ENCODE assay signal across 8 cellular contexts in the genomic region with DNA sequence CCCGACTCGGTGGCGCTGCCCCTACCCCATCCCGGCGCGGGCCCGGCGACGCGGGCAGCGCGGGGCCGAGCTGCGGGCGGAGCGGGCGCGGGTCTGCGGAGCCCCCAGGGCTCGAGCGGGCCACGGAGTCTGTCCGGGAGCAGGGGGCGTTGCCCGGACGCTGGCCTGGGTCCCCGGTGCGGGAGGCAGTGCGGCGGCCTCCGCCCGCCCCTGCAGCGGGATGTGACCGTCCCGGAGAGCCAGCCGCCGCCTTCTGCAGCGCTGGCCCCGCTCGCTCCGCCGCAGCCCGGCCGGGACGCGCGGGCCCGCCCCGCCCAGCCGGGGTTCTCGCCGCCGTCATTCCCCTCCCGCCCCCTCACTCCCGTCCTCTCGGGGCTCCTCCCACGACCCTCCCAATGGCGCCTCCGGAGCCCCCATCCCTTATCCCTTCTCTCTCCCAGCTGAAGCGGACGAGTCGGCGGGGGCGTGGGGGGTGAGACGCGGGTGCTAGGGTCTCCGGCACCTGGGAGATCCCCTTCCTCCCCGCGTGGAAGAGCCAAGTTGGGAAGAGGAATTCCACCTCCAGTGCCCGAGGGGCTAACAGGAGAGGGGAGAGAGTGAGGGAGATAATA. TPM values are rescaled to one million over a fixed set of nuclear protein-coding genes. Genes with fewer than 3 reads are reported as not detected.
DNase-seq lines count a peak whose midpoint lies in the region; ATAC-seq and TF ChIP-seq lines count a peak whose summit lies in the region.

A gene with protein sequence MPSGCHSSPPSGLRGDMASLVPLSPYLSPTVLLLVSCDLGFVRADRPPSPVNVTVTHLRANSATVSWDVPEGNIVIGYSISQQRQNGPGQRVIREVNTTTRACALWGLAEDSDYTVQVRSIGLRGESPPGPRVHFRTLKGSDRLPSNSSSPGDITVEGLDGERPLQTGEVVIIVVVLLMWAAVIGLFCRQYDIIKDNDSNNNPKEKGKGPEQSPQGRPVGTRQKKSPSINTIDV (minus strand): TSS at position 257 of the 611 bp plus-strand sequence. CDS start 521 bp downstream, outside the sequence.

- peak within 1 kb of the TSS; percentile 69 to 70 for H3K4me3 ChIP-seq in foreskin fibroblast (ENCODE audit: low read depth in 1 of 2, low read length in 2 of 2)

- H3K9me3 Mint-ChIP-seq in activated CD8-positive, alpha-beta memory T cell treated with anti-CD3 and anti-CD28 coated beads, Interleukin-2, amount 10 ng/mL, durations not matched to agents 7 days and 5 days (ENCODE audit: low read depth), result no peaks in the 10 kb centered on the region
- H3K9me3 Mint-ChIP-seq in activated T-helper 17 cell treated with anti-CD3 and anti-CD28 coated beads, Interleukin-2, amount 50 U/mL, for 72 hours, result no peaks in the 10 kb centered on the region
- no peaks in the 10 kb centered on the region for H3K9me3 Mint-ChIP-seq in neural crest cell

- H3K36me3 Mint-ChIP-seq in activated CD8-positive, alpha-beta memory T cell treated with anti-CD3 and anti-CD28 coated beads, Interleukin-2, amount 10 ng/mL, durations not matched to agents 7 days and 5 days, result no peaks in the 10 kb centered on the region
- no peaks in the 10 kb centered on the region for H3K36me3 Mint-ChIP-seq in activated T-helper 17 cell treated with anti-CD3 and anti-CD28 coated beads, Interleukin-2, amount 50 U/mL, for 72 hours (ENCODE audit: low read depth)
- no peaks in the 10 kb centered on the region for H3K36me3 Mint-ChIP-seq in neural crest cell (ENCODE audit: low read depth)

- DNase-seq in activated CD8-positive, alpha-beta memory T cell treated with anti-CD3 and anti-CD28 coated beads, Interleukin-2, amount 10 ng/mL, durations not matched to agents 7 days and 5 days, result no peak
- no peak for DNase-seq in activated CD8-positive, alpha-beta memory T cell treated with anti-CD3 and anti-CD28 coated beads, Interleukin-2, amount 50 U/mL, for 4 hours
- DNase-seq in foreskin fibroblast, result peak in 1 of 2 donors; percentile 65
- peak; percentile 38 for DNase-seq in neural crest cell (ENCODE audit: low read depth, low spot score)
- DNase-seq in GM20000 (ENCODE audit: low spot score), result no peak
- no peak for DNase-seq in NCI-H2029 (lab: John Stamatoyannopoulos, UW)

- H3K4me3 Mint-ChIP-seq in activated CD8-positive, alpha-beta memory T cell treated with anti-CD3 and anti-CD28 coated beads, Interleukin-2, amount 10 ng/mL, durations not matched to agents 7 days and 5 days, result peak within 1 kb of the TSS; percentile 36
- H3K4me3 Mint-ChIP-seq in activated T-helper 17 cell treated with anti-CD3 and anti-CD28 coated beads, Interleukin-2, amount 50 U/mL, for 72 hours, result peak within 1 kb of the TSS; percentile 69
- H3K4me3 Mint-ChIP-seq in neural crest cell, result peak within 1 kb of the TSS; percentile 89

- CTCF ChIA-PET in activated CD8-positive, alpha-beta memory T cell treated with anti-CD3 and anti-CD28 coated beads, Interleukin-2, amount 10 ng/mL, durations not matched to agents 7 days and 5 days (lab: Charles Lee), result interaction anchor here (0.8 kb wide), 1 partner anchor 189 kb away, joined by 3 read pairs; no protein-coding TSS in a partner anchor

- no peak within 1 kb of the TSS for H3K27ac Mint-ChIP-seq in activated CD8-positive, alpha-beta memory T cell treated with anti-CD3 and anti-CD28 coated beads, Interleukin-2, amount 10 ng/mL, durations not matched to agents 7 days and 5 days
- H3K27ac Mint-ChIP-seq in activated T-helper 17 cell treated with anti-CD3 and anti-CD28 coated beads, Interleukin-2, amount 50 U/mL, for 72 hours, result no peak within 1 kb of the TSS
- peak within 1 kb of the TSS; percentile 73 for H3K27ac Mint-ChIP-seq in neural crest cell (ENCODE audit: unreplicated experiment)

- ATAC-seq in activated CD8-positive, alpha-beta memory T cell treated with anti-CD3 and anti-CD28 coated beads, Interleukin-2, amount 10 ng/mL, durations not matched to agents 7 days and 5 days, result peak; percentile 82
- peak; percentile 65 for ATAC-seq in activated T-helper 17 cell treated with anti-CD3 and anti-CD28 coated beads, Interleukin-2, amount 50 U/mL, for 72 hours (replicated peaks)
- ATAC-seq in GM21526 (IDR thresholded peaks at IDR 0.05; ENCODE audit: low FRiP score, unreplicated experiment), result no peak

- TF ChIP-seq CTCF in foreskin fibroblast (IDR thresholded peaks at IDR 0.05; ENCODE audit: low read depth, low read length) (no peak), neural crest cell (conservative IDR thresholded peaks at IDR 0.05) (no peak), GM20000 (IDR thresholded peaks at IDR 0.05; ENCODE audit: extremely low read depth, missing control alignments) (no peak)

- peaks cover 18% of the 10 kb centered on the region for H3K4me1 Mint-ChIP-seq in activated CD8-positive, alpha-beta memory T cell treated with anti-CD3 and anti-CD28 coated beads, Interleukin-2, amount 10 ng/mL, durations not matched to agents 7 days and 5 days
- H3K4me1 Mint-ChIP-seq in activated T-helper 17 cell treated with anti-CD3 and anti-CD28 coated beads, Interleukin-2, amount 50 U/mL, for 72 hours, result peaks cover 2% of the 10 kb centered on the region
- H3K4me1 Mint-ChIP-seq in neural crest cell, result peaks cover 18% of the 10 kb centered on the region

- H3K27me3 Mint-ChIP-seq in activated CD8-positive, alpha-beta memory T cell treated with anti-CD3 and anti-CD28 coated beads, Interleukin-2, amount 10 ng/mL, durations not matched to agents 7 days and 5 days, result peaks cover 53% of the 10 kb centered on the region
- H3K27me3 Mint-ChIP-seq in activated T-helper 17 cell treated with anti-CD3 and anti-CD28 coated beads, Interleukin-2, amount 50 U/mL, for 72 hours, result peaks cover 39% of the 10 kb centered on the region
- H3K27me3 Mint-ChIP-seq in neural crest cell (ENCODE audit: low read depth), result peaks cover 57% of the 10 kb centered on the region

RNA-seq across cellular contexts. Expression of the gene that starts here (rescaled TPM):
- total RNA-seq in activated CD8-positive, alpha-beta memory T cell treated with anti-CD3 and anti-CD28 coated beads, Interleukin-2, amount 10 ng/mL, durations not matched to agents 7 days and 5 days, result under 1 TPM in 1 of 2 experiments, not detected in 1; 0.14 TPM
- under 1 TPM in 1 of 2 donors, not detected in 1; 0.21 TPM for total RNA-seq in activated T-helper 17 cell treated with anti-CD3 and anti-CD28 coated beads, Interleukin-2, amount 50 U/mL, for 72 hours
- 14.2 and 17.4 TPM in 2 replicates for total RNA-seq in neural crest cell

Comparison
In these comparisons a context has a peak if more than half of its experiments do, and no peak if none do; other contexts are left out.
1. RNA of the gene that starts here (total RNA-seq): 14.2 to 17.4 TPM in neural crest cell; 0.21 TPM in activated T-helper 17 cell treated with anti-CD3 and anti-CD28 coated beads, Interleukin-2, amount 50 U/mL, for 72 hours and 0.14 TPM in activated CD8-positive, alpha-beta memory T cell treated with anti-CD3 and anti-CD28 coated beads, Interleukin-2, amount 10 ng/mL, durations not matched to agents 7 days and 5 days; every median in the first group is over 10 times any median in the second.
2. Peak in ATAC-seq in activated CD8-positive, alpha-beta memory T cell treated with anti-CD3 and anti-CD28 coated beads, Interleukin-2, amount 10 ng/mL, durations not matched to agents 7 days and 5 days; RNA of the gene not detected or under 1 TPM.
3. Peak in ATAC-seq in activated T-helper 17 cell treated with anti-CD3 and anti-CD28 coated beads, Interleukin-2, amount 50 U/mL, for 72 hours; RNA of the gene not detected or under 1 TPM.
4. H3K4me3 Mint-ChIP-seq: peak in every context shown above with its lines; median percentile 89 in neural crest cell; 69 in activated T-helper 17 cell treated with anti-CD3 and anti-CD28 coated beads, Interleukin-2, amount 50 U/mL, for 72 hours; 36 in activated CD8-positive, alpha-beta memory T cell treated with anti-CD3 and anti-CD28 coated beads, Interleukin-2, amount 10 ng/mL, durations not matched to agents 7 days and 5 days.